1 cellular context compared by ENCODE assay signal in the genomic region with DNA sequence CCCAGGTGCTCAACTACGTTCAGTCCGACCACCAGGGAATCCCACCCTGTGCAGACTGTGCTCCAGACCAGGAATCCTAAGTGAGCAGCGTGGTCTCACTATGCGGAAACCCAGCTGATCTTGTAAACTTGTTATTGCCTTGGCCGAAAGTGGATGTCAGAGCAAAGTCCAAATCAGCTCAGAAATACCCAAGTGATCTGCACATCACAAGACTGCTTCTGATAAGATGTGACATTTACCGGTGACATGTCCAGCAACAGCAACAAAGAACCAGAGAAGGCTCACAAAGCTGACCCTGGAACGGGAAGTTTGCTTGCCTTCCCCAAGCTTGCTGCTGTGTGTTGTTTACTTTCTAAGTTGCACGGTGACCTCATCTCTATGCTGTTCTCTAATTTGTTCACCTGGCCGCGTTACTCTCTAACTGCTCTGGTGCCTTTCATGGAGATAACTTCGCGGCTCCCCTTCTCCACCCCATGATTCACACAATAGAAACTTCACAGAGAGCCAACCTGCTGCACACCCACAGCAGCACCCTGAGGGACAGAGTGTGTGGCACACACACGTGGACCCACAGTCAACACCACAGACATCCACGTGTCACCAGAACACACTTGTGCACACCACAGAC.
TF ChIP-seq lines count a peak whose summit lies in the region.

No MANE protein-coding gene starts in this region.

TF ChIP-seq in K562, 482 proteins besides CTCF, POLR2A, EP300 and RAD21 (continued from another document and continues in another):
- 0 out of 2 replicates have a peak, but pooled peaks have one; percentile 30 for TF ChIP-seq SP1 (CRISPR knock-in tag; IDR thresholded peaks at IDR 0.05)
- TF ChIP-seq, protein P1, sequence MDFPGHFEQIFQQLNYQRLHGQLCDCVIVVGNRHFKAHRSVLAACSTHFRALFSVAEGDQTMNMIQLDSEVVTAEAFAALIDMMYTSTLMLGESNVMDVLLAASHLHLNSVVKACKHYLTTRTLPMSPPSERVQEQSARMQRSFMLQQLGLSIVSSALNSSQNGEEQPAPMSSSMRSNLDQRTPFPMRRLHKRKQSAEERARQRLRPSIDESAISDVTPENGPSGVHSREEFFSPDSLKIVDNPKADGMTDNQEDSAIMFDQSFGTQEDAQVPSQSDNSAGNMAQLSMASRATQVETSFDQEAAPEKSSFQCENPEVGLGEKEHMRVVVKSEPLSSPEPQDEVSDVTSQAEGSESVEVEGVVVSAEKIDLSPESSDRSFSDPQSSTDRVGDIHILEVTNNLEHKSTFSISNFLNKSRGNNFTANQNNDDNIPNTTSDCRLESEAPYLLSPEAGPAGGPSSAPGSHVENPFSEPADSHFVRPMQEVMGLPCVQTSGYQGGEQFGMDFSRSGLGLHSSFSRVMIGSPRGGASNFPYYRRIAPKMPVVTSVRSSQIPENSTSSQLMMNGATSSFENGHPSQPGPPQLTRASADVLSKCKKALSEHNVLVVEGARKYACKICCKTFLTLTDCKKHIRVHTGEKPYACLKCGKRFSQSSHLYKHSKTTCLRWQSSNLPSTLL (IDR thresholded peaks at IDR 0.05): no peak
- no peak for TF ChIP-seq CHCHD3 (CRISPR knock-in tag; IDR thresholded peaks at IDR 0.05)
- TF ChIP-seq POLR3A (IDR thresholded peaks at IDR 0.05; ENCODE audit: borderline replicate concordance, extremely low read depth, insufficient read depth, insufficient read length): no peak
- TF ChIP-seq, protein P2, sequence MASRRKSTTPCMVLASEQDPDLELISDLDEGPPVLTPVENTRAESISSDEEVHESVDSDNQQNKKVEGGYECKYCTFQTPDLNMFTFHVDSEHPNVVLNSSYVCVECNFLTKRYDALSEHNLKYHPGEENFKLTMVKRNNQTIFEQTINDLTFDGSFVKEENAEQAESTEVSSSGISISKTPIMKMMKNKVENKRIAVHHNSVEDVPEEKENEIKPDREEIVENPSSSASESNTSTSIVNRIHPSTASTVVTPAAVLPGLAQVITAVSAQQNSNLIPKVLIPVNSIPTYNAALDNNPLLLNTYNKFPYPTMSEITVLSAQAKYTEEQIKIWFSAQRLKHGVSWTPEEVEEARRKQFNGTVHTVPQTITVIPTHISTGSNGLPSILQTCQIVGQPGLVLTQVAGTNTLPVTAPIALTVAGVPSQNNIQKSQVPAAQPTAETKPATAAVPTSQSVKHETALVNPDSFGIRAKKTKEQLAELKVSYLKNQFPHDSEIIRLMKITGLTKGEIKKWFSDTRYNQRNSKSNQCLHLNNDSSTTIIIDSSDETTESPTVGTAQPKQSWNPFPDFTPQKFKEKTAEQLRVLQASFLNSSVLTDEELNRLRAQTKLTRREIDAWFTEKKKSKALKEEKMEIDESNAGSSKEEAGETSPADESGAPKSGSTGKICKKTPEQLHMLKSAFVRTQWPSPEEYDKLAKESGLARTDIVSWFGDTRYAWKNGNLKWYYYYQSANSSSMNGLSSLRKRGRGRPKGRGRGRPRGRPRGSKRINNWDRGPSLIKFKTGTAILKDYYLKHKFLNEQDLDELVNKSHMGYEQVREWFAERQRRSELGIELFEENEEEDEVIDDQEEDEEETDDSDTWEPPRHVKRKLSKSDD (conservative IDR thresholded peaks at IDR 0.05; ENCODE audit: low read length): no peak
- TF ChIP-seq FOXJ2 (tag; IDR thresholded peaks at IDR 0.05): peak; percentile 89
- TF ChIP-seq, protein P3, sequence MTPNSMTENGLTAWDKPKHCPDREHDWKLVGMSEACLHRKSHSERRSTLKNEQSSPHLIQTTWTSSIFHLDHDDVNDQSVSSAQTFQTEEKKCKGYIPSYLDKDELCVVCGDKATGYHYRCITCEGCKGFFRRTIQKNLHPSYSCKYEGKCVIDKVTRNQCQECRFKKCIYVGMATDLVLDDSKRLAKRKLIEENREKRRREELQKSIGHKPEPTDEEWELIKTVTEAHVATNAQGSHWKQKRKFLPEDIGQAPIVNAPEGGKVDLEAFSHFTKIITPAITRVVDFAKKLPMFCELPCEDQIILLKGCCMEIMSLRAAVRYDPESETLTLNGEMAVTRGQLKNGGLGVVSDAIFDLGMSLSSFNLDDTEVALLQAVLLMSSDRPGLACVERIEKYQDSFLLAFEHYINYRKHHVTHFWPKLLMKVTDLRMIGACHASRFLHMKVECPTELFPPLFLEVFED (CRISPR knock-in tag; conservative IDR thresholded peaks at IDR 0.05): no peak
- TF ChIP-seq, protein P4, sequence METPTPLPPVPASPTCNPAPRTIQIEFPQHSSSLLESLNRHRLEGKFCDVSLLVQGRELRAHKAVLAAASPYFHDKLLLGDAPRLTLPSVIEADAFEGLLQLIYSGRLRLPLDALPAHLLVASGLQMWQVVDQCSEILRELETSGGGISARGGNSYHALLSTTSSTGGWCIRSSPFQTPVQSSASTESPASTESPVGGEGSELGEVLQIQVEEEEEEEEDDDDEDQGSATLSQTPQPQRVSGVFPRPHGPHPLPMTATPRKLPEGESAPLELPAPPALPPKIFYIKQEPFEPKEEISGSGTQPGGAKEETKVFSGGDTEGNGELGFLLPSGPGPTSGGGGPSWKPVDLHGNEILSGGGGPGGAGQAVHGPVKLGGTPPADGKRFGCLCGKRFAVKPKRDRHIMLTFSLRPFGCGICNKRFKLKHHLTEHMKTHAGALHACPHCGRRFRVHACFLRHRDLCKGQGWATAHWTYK (CRISPR knock-in tag; IDR thresholded peaks at IDR 0.05): no peak
- no peak for TF ChIP-seq COPS2 (conservative IDR thresholded peaks at IDR 0.05)
- TF ChIP-seq TOE1 (IDR thresholded peaks at IDR 0.05; ENCODE audit: borderline replicate concordance): no peak
- no peak for TF ChIP-seq TOE1 (CRISPR knock-in tag; IDR thresholded peaks at IDR 0.05; ENCODE audit: borderline replicate concordance, low read depth)
- TF ChIP-seq, protein P5, sequence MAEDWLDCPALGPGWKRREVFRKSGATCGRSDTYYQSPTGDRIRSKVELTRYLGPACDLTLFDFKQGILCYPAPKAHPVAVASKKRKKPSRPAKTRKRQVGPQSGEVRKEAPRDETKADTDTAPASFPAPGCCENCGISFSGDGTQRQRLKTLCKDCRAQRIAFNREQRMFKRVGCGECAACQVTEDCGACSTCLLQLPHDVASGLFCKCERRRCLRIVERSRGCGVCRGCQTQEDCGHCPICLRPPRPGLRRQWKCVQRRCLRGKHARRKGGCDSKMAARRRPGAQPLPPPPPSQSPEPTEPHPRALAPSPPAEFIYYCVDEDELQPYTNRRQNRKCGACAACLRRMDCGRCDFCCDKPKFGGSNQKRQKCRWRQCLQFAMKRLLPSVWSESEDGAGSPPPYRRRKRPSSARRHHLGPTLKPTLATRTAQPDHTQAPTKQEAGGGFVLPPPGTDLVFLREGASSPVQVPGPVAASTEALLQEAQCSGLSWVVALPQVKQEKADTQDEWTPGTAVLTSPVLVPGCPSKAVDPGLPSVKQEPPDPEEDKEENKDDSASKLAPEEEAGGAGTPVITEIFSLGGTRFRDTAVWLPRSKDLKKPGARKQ (CRISPR knock-in tag; IDR thresholded peaks at IDR 0.05): no peak
- TF ChIP-seq ARNT (IDR thresholded peaks at IDR 0.05): no peak
- TF ChIP-seq PHB2 (IDR thresholded peaks at IDR 0.05; ENCODE audit: low read depth): no peak
- no peak for TF ChIP-seq BDP1 (IDR thresholded peaks at IDR 0.05; ENCODE audit: insufficient read depth, insufficient read length)
- no peak for TF ChIP-seq ZNF311 (CRISPR knock-in tag; IDR thresholded peaks at IDR 0.05)
- TF ChIP-seq KDM1A (IDR thresholded peaks at IDR 0.05): no peak
- TF ChIP-seq, protein P6, sequence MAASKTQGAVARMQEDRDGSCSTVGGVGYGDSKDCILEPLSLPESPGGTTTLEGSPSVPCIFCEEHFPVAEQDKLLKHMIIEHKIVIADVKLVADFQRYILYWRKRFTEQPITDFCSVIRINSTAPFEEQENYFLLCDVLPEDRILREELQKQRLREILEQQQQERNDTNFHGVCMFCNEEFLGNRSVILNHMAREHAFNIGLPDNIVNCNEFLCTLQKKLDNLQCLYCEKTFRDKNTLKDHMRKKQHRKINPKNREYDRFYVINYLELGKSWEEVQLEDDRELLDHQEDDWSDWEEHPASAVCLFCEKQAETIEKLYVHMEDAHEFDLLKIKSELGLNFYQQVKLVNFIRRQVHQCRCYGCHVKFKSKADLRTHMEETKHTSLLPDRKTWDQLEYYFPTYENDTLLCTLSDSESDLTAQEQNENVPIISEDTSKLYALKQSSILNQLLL (CRISPR knock-in tag; IDR thresholded peaks at IDR 0.05; ENCODE audit: borderline replicate concordance): no peak
- no peak for TF ChIP-seq HNRNPL (IDR thresholded peaks at IDR 0.05; ENCODE audit: low read depth, low read length)
- TF ChIP-seq, protein P7, sequence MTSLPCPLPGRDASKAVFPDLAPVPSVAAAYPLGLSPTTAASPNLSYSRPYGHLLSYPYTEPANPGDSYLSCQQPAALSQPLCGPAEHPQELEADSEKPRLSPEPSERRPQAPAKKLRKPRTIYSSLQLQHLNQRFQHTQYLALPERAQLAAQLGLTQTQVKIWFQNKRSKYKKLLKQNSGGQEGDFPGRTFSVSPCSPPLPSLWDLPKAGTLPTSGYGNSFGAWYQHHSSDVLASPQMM (CRISPR knock-in tag; IDR thresholded peaks at IDR 0.05): no peak
- no peak for TF ChIP-seq NR2C2 (CRISPR knock-in tag; IDR thresholded peaks at IDR 0.05)
- TF ChIP-seq NR2C2 (tag; IDR thresholded peaks at IDR 0.05): peak; percentile 32; the same call in 1 of the 2 replicates
- no peak for TF ChIP-seq FOXA1 (IDR thresholded peaks at IDR 0.05; ENCODE audit: borderline replicate concordance)
- TF ChIP-seq RBFOX2 (IDR thresholded peaks at IDR 0.05; ENCODE audit: low read depth, low read length): no peak
- TF ChIP-seq FOXP1 (CRISPR knock-in tag; IDR thresholded peaks at IDR 0.05): no peak
- peak; percentile 42; the same call in 1 of the 2 replicates for TF ChIP-seq TGIF2 (CRISPR knock-in tag; IDR thresholded peaks at IDR 0.05)
- TF ChIP-seq RBM34 (IDR thresholded peaks at IDR 0.05; ENCODE audit: borderline replicate concordance, insufficient read depth, low read length): no peak
- TF ChIP-seq MEIS2 (IDR thresholded peaks at IDR 0.05; ENCODE audit: partially characterized antibody): peak; percentile 66
- TF ChIP-seq, protein P8, sequence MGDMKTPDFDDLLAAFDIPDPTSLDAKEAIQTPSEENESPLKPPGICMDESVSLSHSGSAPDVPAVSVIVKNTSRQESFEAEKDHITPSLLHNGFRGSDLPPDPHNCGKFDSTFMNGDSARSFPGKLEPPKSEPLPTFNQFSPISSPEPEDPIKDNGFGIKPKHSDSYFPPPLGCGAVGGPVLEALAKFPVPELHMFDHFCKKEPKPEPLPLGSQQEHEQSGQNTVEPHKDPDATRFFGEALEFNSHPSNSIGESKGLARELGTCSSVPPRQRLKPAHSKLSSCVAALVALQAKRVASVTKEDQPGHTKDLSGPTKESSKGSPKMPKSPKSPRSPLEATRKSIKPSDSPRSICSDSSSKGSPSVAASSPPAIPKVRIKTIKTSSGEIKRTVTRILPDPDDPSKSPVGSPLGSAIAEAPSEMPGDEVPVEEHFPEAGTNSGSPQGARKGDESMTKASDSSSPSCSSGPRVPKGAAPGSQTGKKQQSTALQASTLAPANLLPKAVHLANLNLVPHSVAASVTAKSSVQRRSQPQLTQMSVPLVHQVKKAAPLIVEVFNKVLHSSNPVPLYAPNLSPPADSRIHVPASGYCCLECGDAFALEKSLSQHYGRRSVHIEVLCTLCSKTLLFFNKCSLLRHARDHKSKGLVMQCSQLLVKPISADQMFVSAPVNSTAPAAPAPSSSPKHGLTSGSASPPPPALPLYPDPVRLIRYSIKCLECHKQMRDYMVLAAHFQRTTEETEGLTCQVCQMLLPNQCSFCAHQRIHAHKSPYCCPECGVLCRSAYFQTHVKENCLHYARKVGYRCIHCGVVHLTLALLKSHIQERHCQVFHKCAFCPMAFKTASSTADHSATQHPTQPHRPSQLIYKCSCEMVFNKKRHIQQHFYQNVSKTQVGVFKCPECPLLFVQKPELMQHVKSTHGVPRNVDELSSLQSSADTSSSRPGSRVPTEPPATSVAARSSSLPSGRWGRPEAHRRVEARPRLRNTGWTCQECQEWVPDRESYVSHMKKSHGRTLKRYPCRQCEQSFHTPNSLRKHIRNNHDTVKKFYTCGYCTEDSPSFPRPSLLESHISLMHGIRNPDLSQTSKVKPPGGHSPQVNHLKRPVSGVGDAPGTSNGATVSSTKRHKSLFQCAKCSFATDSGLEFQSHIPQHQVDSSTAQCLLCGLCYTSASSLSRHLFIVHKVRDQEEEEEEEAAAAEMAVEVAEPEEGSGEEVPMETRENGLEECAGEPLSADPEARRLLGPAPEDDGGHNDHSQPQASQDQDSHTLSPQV (IDR thresholded peaks at IDR 0.05): no peak
- no peak for TF ChIP-seq HMGN3 (IDR thresholded peaks at IDR 0.05; ENCODE audit: borderline replicate concordance, extremely low read depth, insufficient read length, low read depth, low read length)
- TF ChIP-seq SUPT5H (IDR thresholded peaks at IDR 0.05): no peak
- no peak for TF ChIP-seq ZNF785 (CRISPR knock-in tag; IDR thresholded peaks at IDR 0.05)
- TF ChIP-seq, protein P9, sequence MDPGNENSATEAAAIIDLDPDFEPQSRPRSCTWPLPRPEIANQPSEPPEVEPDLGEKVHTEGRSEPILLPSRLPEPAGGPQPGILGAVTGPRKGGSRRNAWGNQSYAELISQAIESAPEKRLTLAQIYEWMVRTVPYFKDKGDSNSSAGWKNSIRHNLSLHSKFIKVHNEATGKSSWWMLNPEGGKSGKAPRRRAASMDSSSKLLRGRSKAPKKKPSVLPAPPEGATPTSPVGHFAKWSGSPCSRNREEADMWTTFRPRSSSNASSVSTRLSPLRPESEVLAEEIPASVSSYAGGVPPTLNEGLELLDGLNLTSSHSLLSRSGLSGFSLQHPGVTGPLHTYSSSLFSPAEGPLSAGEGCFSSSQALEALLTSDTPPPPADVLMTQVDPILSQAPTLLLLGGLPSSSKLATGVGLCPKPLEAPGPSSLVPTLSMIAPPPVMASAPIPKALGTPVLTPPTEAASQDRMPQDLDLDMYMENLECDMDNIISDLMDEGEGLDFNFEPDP (CRISPR knock-in tag; IDR thresholded peaks at IDR 0.05): no peak
- TF ChIP-seq, protein P10, sequence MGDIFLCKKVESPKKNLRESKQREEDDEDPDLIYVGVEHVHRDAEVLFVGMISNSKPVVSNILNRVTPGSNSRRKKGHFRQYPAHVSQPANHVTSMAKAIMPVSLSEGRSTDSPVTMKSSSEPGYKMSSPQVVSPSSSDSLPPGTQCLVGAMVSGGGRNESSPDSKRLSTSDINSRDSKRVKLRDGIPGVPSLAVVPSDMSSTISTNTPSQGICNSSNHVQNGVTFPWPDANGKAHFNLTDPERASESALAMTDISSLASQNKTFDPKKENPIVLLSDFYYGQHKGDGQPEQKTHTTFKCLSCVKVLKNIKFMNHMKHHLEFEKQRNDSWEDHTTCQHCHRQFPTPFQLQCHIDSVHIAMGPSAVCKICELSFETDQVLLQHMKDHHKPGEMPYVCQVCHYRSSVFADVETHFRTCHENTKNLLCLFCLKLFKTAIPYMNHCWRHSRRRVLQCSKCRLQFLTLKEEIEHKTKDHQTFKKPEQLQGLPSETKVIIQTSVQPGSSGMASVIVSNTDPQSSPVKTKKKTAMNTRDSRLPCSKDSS (IDR thresholded peaks at IDR 0.05; ENCODE audit: low read depth, partially characterized antibody): no peak
- no peak for TF ChIP-seq ZNF75A (CRISPR knock-in tag; IDR thresholded peaks at IDR 0.05)
- TF ChIP-seq PHTF2 (CRISPR knock-in tag; IDR thresholded peaks at IDR 0.05): no peak
- TF ChIP-seq SMARCE1 (IDR thresholded peaks at IDR 0.05): peak; percentile 17; the same call in 1 of the 2 replicates
- TF ChIP-seq ZNF12 (CRISPR knock-in tag; IDR thresholded peaks at IDR 0.05): no peak
- TF ChIP-seq, protein P11, sequence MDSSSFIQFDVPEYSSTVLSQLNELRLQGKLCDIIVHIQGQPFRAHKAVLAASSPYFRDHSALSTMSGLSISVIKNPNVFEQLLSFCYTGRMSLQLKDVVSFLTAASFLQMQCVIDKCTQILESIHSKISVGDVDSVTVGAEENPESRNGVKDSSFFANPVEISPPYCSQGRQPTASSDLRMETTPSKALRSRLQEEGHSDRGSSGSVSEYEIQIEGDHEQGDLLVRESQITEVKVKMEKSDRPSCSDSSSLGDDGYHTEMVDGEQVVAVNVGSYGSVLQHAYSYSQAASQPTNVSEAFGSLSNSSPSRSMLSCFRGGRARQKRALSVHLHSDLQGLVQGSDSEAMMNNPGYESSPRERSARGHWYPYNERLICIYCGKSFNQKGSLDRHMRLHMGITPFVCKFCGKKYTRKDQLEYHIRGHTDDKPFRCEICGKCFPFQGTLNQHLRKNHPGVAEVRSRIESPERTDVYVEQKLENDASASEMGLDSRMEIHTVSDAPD (CRISPR knock-in tag; IDR thresholded peaks at IDR 0.05): no peak
- no peak for TF ChIP-seq ZNF507 (tag; conservative IDR thresholded peaks at IDR 0.05)
